Comparison of ENCODE assay signal across 27 cellular contexts in the genomic region with DNA sequence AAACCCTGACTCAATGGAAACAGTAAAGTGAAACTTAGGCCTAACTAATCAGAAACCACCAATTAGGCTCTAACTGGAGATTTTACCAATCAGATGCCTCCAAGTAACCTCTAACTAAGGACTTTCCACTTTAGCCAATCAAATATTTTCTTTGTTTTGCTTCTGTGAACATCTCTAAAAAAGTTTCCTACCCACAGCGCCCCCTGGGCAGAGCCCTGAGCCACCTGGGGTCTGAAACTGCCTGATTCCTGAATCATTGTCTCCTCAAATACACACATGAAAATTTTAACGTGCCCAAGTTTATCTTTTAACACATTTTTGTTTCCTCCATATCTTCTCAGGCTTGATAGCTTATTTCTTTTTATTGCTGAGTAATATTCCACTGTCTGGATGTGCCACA. TPM values are rescaled to one million over a fixed set of nuclear protein-coding genes. Genes with fewer than 3 reads are reported as not detected.
DNase-seq lines count a peak whose midpoint lies in the region; ATAC-seq and TF ChIP-seq lines count a peak whose summit lies in the region.
"Had no signal": no experiment of that assay in that cellular context is flagged by ENCODE, and none has a peak within 500 bp of the region (broad histone marks: within the 10 kb centered on the region; RNA-seq: fewer than 3 reads in every experiment).

No MANE protein-coding gene starts in this region.

- no peak overlapping the region for H3K27ac ChIP-seq in DND-41 (ENCODE audit: low read length)
- H3K27ac ChIP-seq in HCT116 (ENCODE audit: low read depth, low read length): no peak overlapping the region
- H3K27ac ChIP-seq in PC-3 (ENCODE audit: low read length): no peak overlapping the region
- H3K27ac ChIP-seq in dorsolateral prefrontal cortex: no peak overlapping the region
- H3K27ac ChIP-seq: adrenal gland, coronary artery, GM23248, lower lobe of right lung, right lobe of liver, thyroid gland had no signal

- H3K79me2 ChIP-seq in DND-41 (ENCODE audit: insufficient read depth, low read length): no peaks in the 10 kb centered on the region
- H3K79me2 ChIP-seq in HCT116 (ENCODE audit: insufficient read depth, low read length): no peaks in the 10 kb centered on the region
- no peaks in the 10 kb centered on the region for H3K79me2 ChIP-seq in PC-3 (ENCODE audit: low read length)

- TF ChIP-seq RAD21 in HCT116 (IDR thresholded peaks at IDR 0.05; ENCODE audit: low read depth): no peak

- H3K27me3 ChIP-seq in DND-41 (ENCODE audit: insufficient read depth, low read length, poor library complexity): no peaks in the 10 kb centered on the region
- H3K27me3 ChIP-seq in HCT116 (ENCODE audit: insufficient read depth, low read length): no peaks in the 10 kb centered on the region
- H3K27me3 ChIP-seq in PC-3 (ENCODE audit: low read length): no peaks in the 10 kb centered on the region
- no peaks in the 10 kb centered on the region for H3K27me3 ChIP-seq in dorsolateral prefrontal cortex
- H3K27me3 ChIP-seq: adrenal gland, right lobe of liver, thyroid gland had no signal

- H3K4me3 ChIP-seq in DND-41 (ENCODE audit: low read depth in 1 of 2, low read length in 2 of 2) (no peak overlapping the region), HCT116 (replicated peaks in 1 of 2; ENCODE audit: low read depth in 1 of 2, low read length in 2 of 2) (no peak overlapping the region), PC-3 (ENCODE audit: low read length) (no peak overlapping the region), fibroblast of villous mesenchyme (ENCODE audit: low read depth, low read length) (no peak overlapping the region), dorsolateral prefrontal cortex (no peak overlapping the region)
- H3K4me3 ChIP-seq: adrenal gland, coronary artery, GM23248, lower lobe of right lung, right lobe of liver, thyroid gland had no signal

- H3K9me3 ChIP-seq in DND-41 (ENCODE audit: insufficient read depth, low read length, severe bottlenecking) (no peaks in the 10 kb centered on the region), HCT116 (ENCODE audit: control insufficient read depth in 1 of 2, insufficient read depth in 1 of 2, low read depth in 1 of 2, low read length in 2 of 2) (no peaks in the 10 kb centered on the region), PC-3 (ENCODE audit: low read length) (no peaks in the 10 kb centered on the region)
- H3K9me3 ChIP-seq: adrenal gland, lower lobe of right lung, right lobe of liver, thyroid gland had no signal

- H3F3A ChIP-seq in PC-3 (ENCODE audit: low read length, unreplicated experiment): no peaks in the 10 kb centered on the region

- H3K9me2 ChIP-seq in HCT116 (ENCODE audit: insufficient read depth) (no peaks in the 10 kb centered on the region), PC-3 (replicated peaks; ENCODE audit: low read length) (no peaks in the 10 kb centered on the region)

- TF ChIP-seq CTCF in DND-41 (IDR thresholded peaks at IDR 0.05; ENCODE audit: borderline replicate concordance, extremely low read depth, low read length, poor library complexity, severe bottlenecking): peak; percentile 24
- TF ChIP-seq CTCF in HCT116 (IDR thresholded peaks at IDR 0.05 in 2 of 3, conservative IDR thresholded peaks at IDR 0.05 in 1 of 3; ENCODE audit: borderline replicate concordance in 1 of 3, insufficient read depth in 1 of 3, low read depth in 2 of 3, low read length in 2 of 3): peak; percentile 23 to 59 (median 31); a peak in 4 of 6 replicates
- peak; percentile 41; the same call in 1 of the 2 replicates for TF ChIP-seq CTCF in PC-3 (conservative IDR thresholded peaks at IDR 0.05; ENCODE audit: low read depth, low read length)
- peak; percentile 18 for TF ChIP-seq CTCF in fibroblast of villous mesenchyme (IDR thresholded peaks at IDR 0.05; ENCODE audit: insufficient read depth, low read depth, low read length)
- TF ChIP-seq CTCF in dorsolateral prefrontal cortex (IDR thresholded peaks at IDR 0.05 in 54 of 56, conservative IDR thresholded peaks at IDR 0.05 in 2 of 56; ENCODE audit: low read depth in 1 of 56, partially characterized antibody in 56 of 56): no peak

- H3K4me2 ChIP-seq in DND-41 (ENCODE audit: insufficient read depth, low read length): no peak overlapping the region
- no peak overlapping the region for H3K4me2 ChIP-seq in HCT116 (ENCODE audit: low read length)
- no peak overlapping the region for H3K4me2 ChIP-seq in PC-3 (ENCODE audit: low read length)

- no peak for DNase-seq in DND-41
- DNase-seq in HCT116 (ENCODE audit: low read depth, low spot score): peak; percentile 34
- DNase-seq in PC-3: no peak
- DNase-seq in fibroblast of villous mesenchyme (ENCODE audit: low read depth): no peak
- DNase-seq in AG20443 (ENCODE audit: low spot score): no peak
- no peak for DNase-seq in dorsolateral prefrontal cortex
- DNase-seq in stimulated activated naive CD4-positive, alpha-beta T cell (lab: John Stamatoyannopoulos, UW): no peak
- DNase-seq: activated T-cell treated with anti-CD3 and anti-CD28 coated beads, Interleukin-2, amount 50 U/mL, for 24 hours; adrenal gland; DMS53; GM23248; kidney glomerular epithelial cell; lower lobe of right lung; NCI-H1436; NCI-H2107; NCI-H446 treated with DMSO at 0.1 percent for 48 hours; nephron progenitor cell; right lobe of liver; SHP77 treated with DMSO at 0.1 percent for 48 hours; T-cell; thyroid gland had no signal

- H2AFZ ChIP-seq in DND-41 (ENCODE audit: low read depth, low read length) (no peak overlapping the region), HCT116 (ENCODE audit: low read depth, low read length, poor library complexity, severe bottlenecking) (peak overlapping the region; percentile 1), PC-3 (ENCODE audit: low read length) (no peak overlapping the region)
- H2AFZ ChIP-seq: GM23248 had no signal

- intact Hi-C loops in HCT116 (cut with micrococcal nuclease) (no loop called here), PC-3 (cut with micrococcal nuclease) (no loop called here), dorsolateral prefrontal cortex (cut with DNase I) (no loop called here)

- H3K36me3 ChIP-seq in DND-41 (ENCODE audit: insufficient read depth, low read length): no peaks in the 10 kb centered on the region
- no peaks in the 10 kb centered on the region for H3K36me3 ChIP-seq in HCT116 (ENCODE audit: control insufficient read depth in 1 of 2, insufficient read depth in 2 of 2, low read length in 2 of 2)
- H3K36me3 ChIP-seq in PC-3 (ENCODE audit: low read depth, low read length): no peaks in the 10 kb centered on the region
- H3K36me3 ChIP-seq: adrenal gland, lower lobe of right lung, right lobe of liver, thyroid gland had no signal

- ATAC-seq in DND-41 (ENCODE audit: insufficient read depth, low read depth): no peak
- peak; percentile 53 for ATAC-seq in HCT116
- no peak for ATAC-seq in PC-3
- ATAC-seq: activated CD4-positive, CD25-positive, alpha-beta regulatory T cell treated with anti-CD3 and anti-CD28 coated beads, Interleukin-2, amount 50 U/mL, for 24 hours; lower lobe of right lung; right lobe of liver; T-cell had no signal

- H3K9ac ChIP-seq in DND-41 (ENCODE audit: low read depth, low read length) (no peak overlapping the region), HCT116 (ENCODE audit: low read length) (no peak overlapping the region), PC-3 (ENCODE audit: low read length) (no peak overlapping the region)
- H3K9ac ChIP-seq: GM23248 had no signal

- POLR2A ChIA-PET in HCT116 (lab: Charles Lee) (no interaction called here), PC-3 (lab: Charles Lee; ENCODE audit: unreplicated experiment) (no interaction called here)

- H3K4me1 ChIP-seq in DND-41 (ENCODE audit: insufficient read depth, low read length) (no peaks in the 10 kb centered on the region), HCT116 (ENCODE audit: control insufficient read depth in 1 of 2, insufficient read depth in 2 of 2, low read length in 2 of 2) (no peaks in the 10 kb centered on the region), PC-3 (ENCODE audit: insufficient read depth, low read length) (peaks cover 7% of the 10 kb centered on the region)
- H3K4me1 ChIP-seq: adrenal gland, lower lobe of right lung, right lobe of liver, thyroid gland had no signal

- BruUV-seq in HCT116 (replicated peaks; lab: Mats Ljungman, UMichigan) (no TSS peak), PC-3 (replicated peaks; lab: Mats Ljungman, UMichigan) (no TSS peak)

- CTCF ChIA-PET in HCT116 (lab: Charles Lee) (interaction anchor here (1.6 kb wide), 1 partner anchor 23 kb away, joined by 4 read pairs; a partner anchor contains a TSS), PC-3 (lab: Charles Lee) (no interaction called here)

- no peak for TF ChIP-seq POLR2A in HCT116 (IDR thresholded peaks at IDR 0.05; ENCODE audit: borderline replicate concordance, extremely low read depth, insufficient read depth, insufficient read length)

- RAD21 ChIA-PET in HCT116 (lab: Charles Lee; ENCODE audit: low non-redundant PET in 1 of 2, low total read pairs in 2 of 2, uncharacterized antibody in 2 of 2, unreplicated experiment in 2 of 2): no interaction called here

- H4K20me1 ChIP-seq in DND-41 (ENCODE audit: insufficient read depth, low read length): peaks cover 2% of the 10 kb centered on the region; the same call in 1 of the 2 replicates
- H4K20me1 ChIP-seq in HCT116 (ENCODE audit: insufficient read depth): no peaks in the 10 kb centered on the region
- H4K20me1 ChIP-seq in PC-3 (ENCODE audit: low read length): no peaks in the 10 kb centered on the region

TF ChIP-seq in HCT116, 20 proteins besides CTCF, POLR2A, EP300 and RAD21 (continues in another document):
- TF ChIP-seq ELF1 (IDR thresholded peaks at IDR 0.05; ENCODE audit: borderline replicate concordance, low read depth) (no peak), SP1 (IDR thresholded peaks at IDR 0.05; ENCODE audit: low read depth) (no peak), JUND (IDR thresholded peaks at IDR 0.05) (no peak), ZNF274 (IDR thresholded peaks at IDR 0.05; ENCODE audit: low read depth, low read length) (no peak), EGR1 (IDR thresholded peaks at IDR 0.05; ENCODE audit: low read depth) (no peak)

RNA-seq across cellular contexts. Expression of a gene that starts 19.0 kb away (rescaled TPM):
- total RNA-seq in HCT116 (2021; ENCODE audit: unreplicated experiment) (not detected), PC-3 (2014; rRNA removed) (not detected in 2 replicates), fibroblast of villous mesenchyme (not detected in 2 replicates), dorsolateral prefrontal cortex (1 to 10 TPM in 82 of 120 experiments, under 1 TPM in 29, not detected in 9; 0.17 to 8.5 (median 1.5) TPM)
- not detected in 2 replicates for polyA plus RNA-seq in HCT116 (2012)
- total RNA-seq: bronchial epithelial cell, fibroblast of lung, GM23248, lower lobe of right lung had no signal
- polyA plus RNA-seq: fibroblast of lung, GM23248 had no signal

RNA-seq across cellular contexts. Expression of a gene that starts 23.1 kb away (rescaled TPM):
- total RNA-seq in HCT116 (2021; ENCODE audit: unreplicated experiment) (76.3 TPM), PC-3 (2014; rRNA removed) (21.8 and 28.0 TPM in 2 replicates), fibroblast of villous mesenchyme (19.4 and 20.9 TPM in 2 replicates), dorsolateral prefrontal cortex (10 to 100 TPM; 33.5 to 87.0 (median 56.1) TPM)
- 43.4 and 52.0 TPM in 2 replicates for polyA plus RNA-seq in HCT116 (2012)

RNA-seq across cellular contexts. Expression of a gene that starts 29.8 kb away (rescaled TPM):
- not detected for total RNA-seq in HCT116 (2021; ENCODE audit: unreplicated experiment)
- not detected in 2 replicates for polyA plus RNA-seq in HCT116 (2012)
- 0.04 TPM in 1 of 2 replicates, not detected in the other for total RNA-seq in PC-3 (2014; rRNA removed)
- not detected in 2 replicates for total RNA-seq in fibroblast of villous mesenchyme
- total RNA-seq in dorsolateral prefrontal cortex: 1 to 10 TPM in 16 of 120 experiments, under 1 TPM in 99, not detected in 5; 0.10 to 2.3 (median 0.54) TPM
- total RNA-seq: activated CD8-positive, alpha-beta memory T cell treated with anti-CD3 and anti-CD28 coated beads for 36 hours; bronchial epithelial cell; fibroblast of lung; GM23248; lower lobe of right lung; mucosa of gallbladder; right lobe of liver; T-cell; thyroid gland had no signal
- polyA plus RNA-seq: fibroblast of lung, GM23248 had no signal

Comparison
In these comparisons a context has a peak if more than half of its experiments do, and no peak if none do; other contexts are left out.
1. CTCF ChIP-seq: peak in DND-41 (single experiment), HCT116 (3 of 3), PC-3 (single experiment) and fibroblast of villous mesenchyme (single experiment); none in dorsolateral prefrontal cortex (0 of 56).